8 cellular contexts compared by ENCODE assay signal in genomic region chr9:98806394-98807069, GRCh38. TPM values are rescaled to one million over a fixed set of nuclear protein-coding genes. Genes with fewer than 3 reads are reported as not detected.
A peak's percentile ranks its signal among the peaks of the same experiment; 100 is the strongest.
DNase-seq lines count a peak whose midpoint lies in the region; ATAC-seq and TF ChIP-seq lines count a peak whose summit lies in the region.

No MANE protein-coding gene starts in this region.

- H3K9me3 Mint-ChIP-seq in stimulated activated memory B cell treated with anti-CD40 and anti-IgM and Interleukin-4, amounts not matched to agents 10 μg/mL and 1 μg/mL and 100 μg/mL, for 72 hours: no peaks in the 10 kb centered on the region

- peaks cover 7% of the 10 kb centered on the region for H3F3A ChIP-seq in SK-N-SH (replicated peaks; ENCODE audit: insufficient read depth)

- peak overlapping the region; percentile 91 for H3K4me3 Mint-ChIP-seq in stimulated activated memory B cell treated with anti-CD40 and anti-IgM and Interleukin-4, amounts not matched to agents 10 μg/mL and 1 μg/mL and 100 μg/mL, for 72 hours

- H3K4me2 ChIP-seq in SK-N-SH: no peak overlapping the region

- POLR2A ChIA-PET in SK-N-SH (lab: Yijun Ruan, JAX): no interaction called here

- CTCF ChIA-PET in SK-N-SH (lab: Yijun Ruan, JAX): interaction anchor here (0.6 to 1.9 kb wide), 15 partner anchors 10 to 491 kb away, joined by 3 to 9 read pairs (median 3); no protein-coding TSS in a partner anchor

- H3K9me3 ChIP-seq in SK-N-SH: no peaks in the 10 kb centered on the region

- H3K27me3 ChIP-seq in SK-N-SH (ENCODE audit: insufficient read depth): peaks cover 20% of the 10 kb centered on the region; the same call in 1 of the 2 replicates

- H3K4me3 ChIP-seq in SK-N-SH (ENCODE audit: low read depth in 2 of 2, low read length in 1 of 2) (no peak overlapping the region), fibroblast of pulmonary artery (replicated peaks; ENCODE audit: low read depth, low read length) (no peak overlapping the region)

- H3K36me3 Mint-ChIP-seq in stimulated activated memory B cell treated with anti-CD40 and anti-IgM and Interleukin-4, amounts not matched to agents 10 μg/mL and 1 μg/mL and 100 μg/mL, for 72 hours: no peaks in the 10 kb centered on the region

- no peak overlapping the region for H3K27ac Mint-ChIP-seq in stimulated activated memory B cell treated with anti-CD40 and anti-IgM and Interleukin-4, amounts not matched to agents 10 μg/mL and 1 μg/mL and 100 μg/mL, for 72 hours

- DNase-seq in NCI-H2171 treated with DMSO at 0.1 percent for 48 hours (lab: John Stamatoyannopoulos, UW) (peak; percentile 59), NCI-H2171 (lab: John Stamatoyannopoulos, UW) (no peak), SK-N-SH (no peak), fibroblast of pulmonary artery (ENCODE audit: low read depth) (no peak), cardiac septum (ENCODE audit: low spot score) (no peak)

- no peak overlapping the region for H2AFZ ChIP-seq in SK-N-SH (ENCODE audit: low read depth)

- no peak for ATAC-seq in stimulated activated memory B cell treated with anti-CD40 and anti-IgM and Interleukin-4, amounts not matched to agents 10 μg/mL and 1 μg/mL and 100 μg/mL, for 72 hours
- ATAC-seq in GM19452 (IDR thresholded peaks at IDR 0.05; ENCODE audit: unreplicated experiment) (no peak), HG03039 (IDR thresholded peaks at IDR 0.05; ENCODE audit: unreplicated experiment) (no peak)

- H3K4me1 Mint-ChIP-seq in stimulated activated memory B cell treated with anti-CD40 and anti-IgM and Interleukin-4, amounts not matched to agents 10 μg/mL and 1 μg/mL and 100 μg/mL, for 72 hours: peaks cover 28% of the 10 kb centered on the region

- no peaks in the 10 kb centered on the region for H3K9me2 ChIP-seq in SK-N-SH

- no peaks in the 10 kb centered on the region for H4K20me1 ChIP-seq in SK-N-SH (ENCODE audit: insufficient read depth)

- no peak for TF ChIP-seq EP300 in SK-N-SH (IDR thresholded peaks at IDR 0.05; ENCODE audit: borderline replicate concordance in 1 of 2, low read depth in 1 of 2, low read length in 1 of 2)

- H3K79me2 ChIP-seq in SK-N-SH (ENCODE audit: insufficient read depth): no peaks in the 10 kb centered on the region

- TF ChIP-seq CTCF in SK-N-SH (IDR thresholded peaks at IDR 0.05) (peak; percentile 51), fibroblast of pulmonary artery (IDR thresholded peaks at IDR 0.05; ENCODE audit: low read length, missing control alignments) (peak; percentile 24)

- H3K27ac ChIP-seq in SK-N-SH (ENCODE audit: low read depth in 2 of 2, low read length in 1 of 2): no peak overlapping the region

- peaks cover 12% of the 10 kb centered on the region for H3K27me3 Mint-ChIP-seq in stimulated activated memory B cell treated with anti-CD40 and anti-IgM and Interleukin-4, amounts not matched to agents 10 μg/mL and 1 μg/mL and 100 μg/mL, for 72 hours

- no peak overlapping the region for H3K9ac ChIP-seq in SK-N-SH

- TF ChIP-seq RAD21 in SK-N-SH (IDR thresholded peaks at IDR 0.05; ENCODE audit: low read length): peak; percentile 38

- intact Hi-C loops in cardiac septum (cut with DNase I): no loop called here

- peaks cover 0 to 19% of the 10 kb centered on the region in 2 experiments; a peak in 1 of 4 replicates for H3K4me1 ChIP-seq in SK-N-SH (ENCODE audit: control insufficient read depth in 1 of 2, insufficient read depth in 2 of 2, low read depth in 1 of 2, low read length in 1 of 2)

- 92% methylated on average over 9 of the region's 9 CpGs for WGBS in SK-N-SH (ENCODE audit: low lambda C conversion rate)

- H3K36me3 ChIP-seq in SK-N-SH (replicated peaks in 1 of 2; ENCODE audit: control insufficient read depth in 1 of 2, insufficient read depth in 2 of 2, low read length in 1 of 2): no peaks in the 10 kb centered on the region

TF ChIP-seq in SK-N-SH, 30 proteins besides CTCF, POLR2A, EP300 and RAD21 (continues in another document):
- no peak for TF ChIP-seq POLR2AphosphoS5 (IDR thresholded peaks at IDR 0.05; ENCODE audit: low read depth, low read length)
- no peak for TF ChIP-seq RFX5 (IDR thresholded peaks at IDR 0.05; ENCODE audit: low read length)
- no peak for TF ChIP-seq IRF3 (IDR thresholded peaks at IDR 0.05; ENCODE audit: low read depth, low read length)
- TF ChIP-seq RXRA (IDR thresholded peaks at IDR 0.05; ENCODE audit: borderline replicate concordance, low read depth): no peak
- TF ChIP-seq ELF1 (IDR thresholded peaks at IDR 0.05): no peak
- TF ChIP-seq JUND (IDR thresholded peaks at IDR 0.05): no peak
- no peak for TF ChIP-seq NFIC (IDR thresholded peaks at IDR 0.05; ENCODE audit: borderline replicate concordance)
- no peak for TF ChIP-seq GATA2 (CRISPR knock-in tag; IDR thresholded peaks at IDR 0.05)
- no peak for TF ChIP-seq EZH2phosphoT487 (IDR thresholded peaks at IDR 0.05; ENCODE audit: borderline replicate concordance, low read depth)
- no peak for TF ChIP-seq SIN3A (IDR thresholded peaks at IDR 0.05; ENCODE audit: borderline replicate concordance, low read depth, low read length)
- TF ChIP-seq USF1 (IDR thresholded peaks at IDR 0.05; ENCODE audit: borderline replicate concordance, low read depth): no peak
- TF ChIP-seq REST (IDR thresholded peaks at IDR 0.05; ENCODE audit: low read depth, low read length): no peak
- TF ChIP-seq ZBTB33 (IDR thresholded peaks at IDR 0.05; ENCODE audit: borderline replicate concordance, low read depth): no peak

RNA-seq across cellular contexts. Expression of gene GALNT12, which starts 0.9 kb away (rescaled TPM):
- polyA plus RNA-seq in SK-N-SH (2012; rRNA removed): 7.4 TPM in 2 replicates
- 5.5 and 5.6 TPM in 2 replicates for polyA plus RNA-seq in SK-N-SH (2012; cell fraction: cytosol; rRNA removed)
- polyA plus RNA-seq in SK-N-SH (2012; cell fraction: nucleus; rRNA removed): 10.4 and 15.0 TPM in 2 replicates
- 0.38 TPM for total RNA-seq in cardiac septum

RNA-seq across cellular contexts. Expression of gene ANKS6, which starts 10.2 kb away (rescaled TPM):
- polyA plus RNA-seq in SK-N-SH (2012; rRNA removed): 26.1 and 29.3 TPM in 2 replicates
- polyA plus RNA-seq in SK-N-SH (2012; cell fraction: cytosol; rRNA removed): 11.8 and 17.9 TPM in 2 replicates
- 97.6 and 123 TPM in 2 replicates for polyA plus RNA-seq in SK-N-SH (2012; cell fraction: nucleus; rRNA removed)
- 7.6 TPM for total RNA-seq in cardiac septum
